ENCODE assay signal across 8 cellular contexts in the genomic region with DNA sequence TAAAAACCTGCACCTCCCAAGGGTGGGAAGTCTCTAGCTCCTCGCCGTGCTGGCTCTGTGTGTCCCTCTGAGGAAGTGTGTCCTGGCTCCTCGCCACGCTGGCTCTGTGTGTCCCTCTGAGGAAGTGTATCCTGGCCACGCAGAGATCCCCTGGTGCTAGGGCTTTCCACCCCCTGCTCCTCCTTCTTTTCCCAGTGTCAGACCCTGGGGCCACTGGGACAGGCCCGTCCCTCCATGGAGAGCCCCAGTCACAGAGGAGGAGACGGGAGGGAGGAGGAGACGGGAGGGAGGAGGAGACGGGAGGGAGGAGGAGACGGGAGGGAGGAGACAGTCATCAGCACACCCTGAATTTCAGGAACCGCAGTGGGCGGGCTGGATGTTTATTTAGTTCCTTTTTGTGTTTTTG. TPM values are rescaled to one million over a fixed set of nuclear protein-coding genes. Genes with fewer than 3 reads are reported as not detected.
A peak's percentile ranks its signal among the peaks of the same experiment; 100 is the strongest.
DNase-seq lines count a peak whose midpoint lies in the region; ATAC-seq and TF ChIP-seq lines count a peak whose summit lies in the region.

No MANE protein-coding gene starts in this region.

- peak overlapping the region; percentile 22 for H2BK5ac ChIP-seq in IMR-90 (ENCODE audit: low read depth, low read length, poor library complexity, severe bottlenecking)

- H3K4me2 ChIP-seq in IMR-90 (ENCODE audit: low read depth, low read length) = peak overlapping the region; percentile 93

- POLR2A ChIA-PET in IMR-90 (lab: Charles Lee; ENCODE audit: unreplicated experiment) = no interaction called here
- POLR2A ChIA-PET in CD8-positive, alpha-beta memory T cell (lab: Charles Lee) = no interaction called here

- H2AK5ac ChIP-seq in IMR-90 (ENCODE audit: low read depth, low read length) = peak overlapping the region; percentile 65; the same call in 1 of the 2 replicates

- 0 out of 2 replicates have a peak overlapping the region, but pooled peaks have one; percentile 65 for H3K23ac ChIP-seq in IMR-90 (ENCODE audit: low read depth, low read length)

- H3K18ac ChIP-seq in IMR-90 (ENCODE audit: low read depth, low read length) = peak overlapping the region; percentile 16; the same call in 1 of the 2 replicates

- H3K4me3 ChIP-seq in IMR-90 (ENCODE audit: insufficient read depth, low read depth, low read length) (peak overlapping the region; percentile 8; the same call in 1 of the 2 replicates), cardiac fibroblast (replicated peaks in 1 of 2; ENCODE audit: low read depth in 2 of 2, low read length in 2 of 2) (peak overlapping the region in 1 of 2 donors; percentile 43), lower lobe of right lung (peak overlapping the region; percentile 44), tibial artery (peak overlapping the region; percentile 42 to 48)
- H3K4me3 ChIP-seq in CD8-positive, alpha-beta memory T cell (ENCODE audit: low read length) = no peak overlapping the region

- no peaks in the 10 kb centered on the region for H3K9me3 Mint-ChIP-seq in CD8-positive, alpha-beta memory T cell

- H3K4ac ChIP-seq in IMR-90 (ENCODE audit: low read depth, low read length) = peak overlapping the region; percentile 44

- no peaks in the 10 kb centered on the region; the same call in 1 of the 2 replicates for H3K9me1 ChIP-seq in IMR-90 (ENCODE audit: insufficient read depth, low read length)

- peak overlapping the region; percentile 38 for H4K91ac ChIP-seq in IMR-90 (ENCODE audit: insufficient read depth, low read depth, low read length)

- no peaks in the 10 kb centered on the region for H3K27me3 ChIP-seq in IMR-90 (ENCODE audit: control insufficient read depth, insufficient read depth, low read length)
- no peaks in the 10 kb centered on the region for H3K27me3 ChIP-seq in lower lobe of right lung (ENCODE audit: low read depth)
- no peaks in the 10 kb centered on the region for H3K27me3 ChIP-seq in tibial artery
- no peaks in the 10 kb centered on the region for H3K27me3 ChIP-seq in CD8-positive, alpha-beta memory T cell (ENCODE audit: insufficient read depth, low read length, poor library complexity, severe bottlenecking)

- H3K27ac ChIP-seq in IMR-90 (ENCODE audit: insufficient read depth, low read length) (peak overlapping the region; percentile 46), lower lobe of right lung (peak overlapping the region; percentile 90), tibial artery (peak overlapping the region; percentile 84 to 88)
- no peak overlapping the region for H3K27ac ChIP-seq in CD8-positive, alpha-beta memory T cell (ENCODE audit: low read depth, low read length)

- H3K9ac ChIP-seq in IMR-90 (ENCODE audit: low read depth, low read length) = peak overlapping the region; percentile 40; the same call in 1 of the 2 replicates

- peaks cover 6% of the 10 kb centered on the region; the same call in 1 of the 2 replicates for H4K20me1 ChIP-seq in IMR-90 (ENCODE audit: insufficient read depth, low read length)

- H3K27ac Mint-ChIP-seq in CD8-positive, alpha-beta memory T cell = no peak overlapping the region

- TF ChIP-seq POLR2A in IMR-90 (IDR thresholded peaks at IDR 0.05; ENCODE audit: low read depth, low read length) = no peak

- H3K79me1 ChIP-seq in IMR-90 (ENCODE audit: low read depth in 1 of 2, low read length in 2 of 2) = peaks cover 0 to 25% of the 10 kb centered on the region in 2 experiments; a peak in 3 of 4 replicates

- TF ChIP-seq CTCF in IMR-90 (conservative IDR thresholded peaks at IDR 0.05; ENCODE audit: low read depth, low read length) (no peak), cardiac fibroblast (IDR thresholded peaks at IDR 0.05; ENCODE audit: low read depth, low read length) (no peak), lower lobe of right lung (IDR thresholded peaks at IDR 0.05) (no peak), tibial artery (IDR thresholded peaks at IDR 0.05) (no peak)

- peak overlapping the region; percentile 26; the same call in 2 of the 3 replicates for H2BK15ac ChIP-seq in IMR-90 (ENCODE audit: low read depth, low read length)

- no peak overlapping the region for H3K56ac ChIP-seq in IMR-90 (ENCODE audit: extremely low read depth, insufficient read depth, low read length)

- DNase-seq in ACHN = peak; percentile 21
- peak; percentile 23 for DNase-seq in IMR-90
- DNase-seq in cardiac fibroblast (ENCODE audit: low read depth in 2 of 2) = peak; percentile 32 to 55
- DNase-seq in lower lobe of right lung = peak; percentile 92
- peak; percentile 95 to 96 for DNase-seq in tibial artery
- no peak for DNase-seq in CD8-positive, alpha-beta memory T cell
- DNase-seq in NCI-H1092 (lab: John Stamatoyannopoulos, UW) = no peak

- dilution Hi-C loops in IMR-90 (cut with HindIII; ENCODE audit: low sequenced_read_pairs, unreplicated experiment) = no loop called here

- no peak overlapping the region for H3K4me3 Mint-ChIP-seq in CD8-positive, alpha-beta memory T cell

- ATAC-seq in GM19438 (IDR thresholded peaks at IDR 0.05; ENCODE audit: low read depth, unreplicated experiment) = peak; percentile 50
- ATAC-seq in IMR-90 (ENCODE audit: low read depth) = peak; percentile 86
- peak; percentile 75 to 76 for ATAC-seq in lower lobe of right lung

- H3K27me3 Mint-ChIP-seq in CD8-positive, alpha-beta memory T cell = peaks cover 14 to 15% of the 10 kb centered on the region in 2 donors

- peaks cover 0 to 6% (median 3%) of the 10 kb centered on the region in 3 donors for H3K4me1 Mint-ChIP-seq in CD8-positive, alpha-beta memory T cell

- no TSS peak for BruUV-seq in IMR-90 (replicated peaks; lab: Mats Ljungman, UMichigan)

- intact Hi-C loops in IMR-90 (cut with micrococcal nuclease) (no loop called here), lower lobe of right lung (cut with DNase I) (no loop called here), tibial artery (cut with DNase I; ENCODE audit: low total_unique reads) (no loop called here)

- H2BK120ac ChIP-seq in IMR-90 (ENCODE audit: low read depth, low read length) = peak overlapping the region; percentile 31; the same call in 1 of the 2 replicates

- H3K14ac ChIP-seq in IMR-90 (replicated peaks; ENCODE audit: low read depth, low read length) = peak overlapping the region; percentile 62

- WGBS in IMR-90 (ENCODE audit: extremely low coverage in 2 of 2, insufficient read length in 1 of 2), 2 experiments = 22% methylated on average over 6 of the region's 12 CpGs; no CpG with 5 or more reads in 1 of the 2 experiments

- peak overlapping the region; percentile 88 for H2AFZ ChIP-seq in IMR-90 (replicated peaks; ENCODE audit: low read length, poor library complexity)

- peak overlapping the region; percentile 35 to 79; a peak in 3 of 4 replicates for H4K8ac ChIP-seq in IMR-90 (ENCODE audit: low read depth in 2 of 2, low read length in 2 of 2)

- H4K5ac ChIP-seq in IMR-90 (ENCODE audit: low read depth, low read length) = peak overlapping the region; percentile 78

- in situ Hi-C loops in ACHN (cut with HindIII; ENCODE audit: low pct_ligation_motif_present, low pct_unique_long_range_greater_than_20kb, low sequenced_read_pairs) (no loop called here), IMR-90 (cut with MboI; ENCODE audit: low sequenced_read_pairs) (no loop called here)

- no peak for TF ChIP-seq RAD21 in IMR-90 (IDR thresholded peaks at IDR 0.05; ENCODE audit: low read length)

- no peaks in the 10 kb centered on the region for H3K36me3 ChIP-seq in IMR-90 (ENCODE audit: control insufficient read depth, insufficient read depth, low read length)
- H3K36me3 ChIP-seq in lower lobe of right lung = no peaks in the 10 kb centered on the region
- no peaks in the 10 kb centered on the region for H3K36me3 ChIP-seq in tibial artery
- no peaks in the 10 kb centered on the region for H3K36me3 ChIP-seq in CD8-positive, alpha-beta memory T cell (ENCODE audit: insufficient read depth, low read length)

- H3K4me1 ChIP-seq in IMR-90 (ENCODE audit: control insufficient read depth, insufficient read depth, low read length) (peaks cover 19% of the 10 kb centered on the region), lower lobe of right lung (peaks cover 61% of the 10 kb centered on the region), tibial artery (peaks cover 0 to 27% (median 19%) of the 10 kb centered on the region in 4 donors)
- H3K4me1 ChIP-seq in CD8-positive, alpha-beta memory T cell (ENCODE audit: insufficient read depth, low read length) = no peaks in the 10 kb centered on the region

- CTCF ChIA-PET in IMR-90 (lab: Yijun Ruan, JAX) = interaction anchor here (0.6 kb wide), 1 partner anchor 12 kb away, joined by 3 read pairs; no protein-coding TSS in a partner anchor
- CTCF ChIA-PET in CD8-positive, alpha-beta memory T cell (lab: Charles Lee) = no interaction called here

- no peaks in the 10 kb centered on the region for H3K36me3 Mint-ChIP-seq in CD8-positive, alpha-beta memory T cell

- no peaks in the 10 kb centered on the region for H3K9me3 ChIP-seq in IMR-90 (ENCODE audit: control insufficient read depth, insufficient read depth, low read length)
- H3K9me3 ChIP-seq in lower lobe of right lung = no peaks in the 10 kb centered on the region
- no peaks in the 10 kb centered on the region for H3K9me3 ChIP-seq in tibial artery
- no peaks in the 10 kb centered on the region for H3K9me3 ChIP-seq in CD8-positive, alpha-beta memory T cell (ENCODE audit: low read length)

- no peak overlapping the region for H2AK9ac ChIP-seq in IMR-90 (replicated peaks; ENCODE audit: low read depth, low read length, poor library complexity)

- no peak overlapping the region for H2BK20ac ChIP-seq in IMR-90 (ENCODE audit: low read depth, low read length)

TF ChIP-seq in IMR-90, 13 proteins besides CTCF, POLR2A, EP300 and RAD21:
- TF ChIP-seq ELK1 (IDR thresholded peaks at IDR 0.05; ENCODE audit: borderline replicate concordance, low read depth, low read length) (no peak), MAZ (IDR thresholded peaks at IDR 0.05; ENCODE audit: borderline replicate concordance, low read depth, low read length) (peak; percentile 58; the same call in 1 of the 2 replicates)

RNA-seq across cellular contexts. Expression of gene HGFAC, which starts 53.8 kb away (rescaled TPM):
- total RNA-seq in IMR-90 (2012; rRNA removed) (not detected in 2 replicates), lower lobe of right lung (1.0 TPM)
- 0.05 and 0.23 TPM in 2 replicates for polyA plus RNA-seq in IMR-90 (2012; rRNA removed)
- 0.10 TPM in 1 of 2 replicates, not detected in the other for polyA plus RNA-seq in IMR-90 (2012; cell fraction: cytosol; rRNA removed)
- 1.0 and 3.0 TPM in 2 replicates for polyA plus RNA-seq in IMR-90 (2012; cell fraction: nucleus; rRNA removed; ENCODE audit: low replicate concordance)
- total RNA-seq in CD8-positive, alpha-beta memory T cell = not detected
- polyA plus RNA-seq in CD8-positive, alpha-beta memory T cell = not detected

Comparison
In these comparisons a context has a peak if more than half of its experiments do, and no peak if none do; other contexts are left out.
1. DNase-seq: peak in ACHN (single experiment), IMR-90 (single experiment), cardiac fibroblast (2 of 2), lower lobe of right lung (single experiment) and tibial artery (2 of 2); none in CD8-positive, alpha-beta memory T cell (0 of 5) and NCI-H1092 (single experiment).
2. Peak in every context shown above with its lines, with median percentiles within 50 percentile points of each other: ATAC-seq.